ENCODE assay signal across 8 cellular contexts in the genomic region with DNA sequence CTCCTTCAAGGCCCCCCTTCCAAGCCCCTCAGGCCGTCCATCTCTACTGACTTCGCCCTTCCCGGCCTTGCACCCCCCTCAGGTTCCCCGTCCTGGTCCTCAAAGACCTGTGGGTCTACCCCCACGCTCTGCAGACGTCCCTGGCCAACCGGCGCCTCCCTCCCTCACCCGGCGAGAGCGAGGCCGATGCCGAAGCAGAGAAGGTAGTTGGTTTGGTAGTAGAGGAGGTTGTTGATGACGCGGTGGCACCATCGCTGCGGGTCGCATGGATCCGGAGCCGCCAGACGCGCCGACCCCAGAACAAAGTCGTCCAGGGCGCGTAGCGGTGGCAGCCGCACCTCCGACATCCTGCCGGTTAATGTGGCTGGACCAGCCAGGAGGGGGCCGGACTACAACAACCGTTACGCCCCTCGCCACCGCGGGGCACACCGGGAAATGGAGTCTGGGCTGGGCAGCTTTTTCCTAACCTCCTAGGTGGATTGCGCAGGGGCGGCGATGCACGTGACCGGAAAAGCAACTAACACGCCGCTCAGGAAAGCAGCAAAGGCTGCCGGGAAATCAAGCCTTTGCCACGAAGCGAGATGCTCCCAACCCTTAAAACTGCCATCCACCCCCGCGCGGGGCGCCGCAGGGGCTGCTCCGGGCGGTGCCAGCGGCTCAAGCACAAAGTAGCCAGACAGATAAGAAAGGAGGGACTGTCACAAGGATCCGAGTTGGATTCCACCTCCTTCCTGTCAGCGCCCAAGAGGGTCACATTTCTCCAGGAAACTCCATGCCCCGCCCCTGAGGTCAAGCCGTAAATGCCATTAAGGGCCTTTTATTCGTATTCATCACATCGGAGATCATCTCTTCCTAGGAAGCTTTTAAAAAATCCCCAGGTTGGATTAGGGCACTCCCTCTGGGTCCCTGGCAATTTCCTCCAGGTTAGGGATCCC. TPM values are rescaled to one million over a fixed set of nuclear protein-coding genes. Genes with fewer than 3 reads are reported as not detected.
DNase-seq lines count a peak whose midpoint lies in the region; ATAC-seq and TF ChIP-seq lines count a peak whose summit lies in the region.

A gene with protein sequence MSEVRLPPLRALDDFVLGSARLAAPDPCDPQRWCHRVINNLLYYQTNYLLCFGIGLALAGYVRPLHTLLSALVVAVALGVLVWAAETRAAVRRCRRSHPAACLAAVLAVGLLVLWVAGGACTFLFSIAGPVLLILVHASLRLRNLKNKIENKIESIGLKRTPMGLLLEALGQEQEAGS (minus strand): TSS at position 362 of the 935 bp plus-strand sequence. CDS start 15 bp downstream, at position 347.

- no peaks in the 10 kb centered on the region for H3K36me3 ChIP-seq in CD8-positive, alpha-beta T cell (ENCODE audit: insufficient read depth, low read length)

- no peaks in the 10 kb centered on the region for H3K9me3 ChIP-seq in CD8-positive, alpha-beta T cell (ENCODE audit: low read length)

- peak; percentile 74 to 93 (median 87) for DNase-seq in CD8-positive, alpha-beta T cell
- DNase-seq in HuH-7.5 (ENCODE audit: low spot score) (peak; percentile 81), RPMI7951 (ENCODE audit: low read depth) (peak; percentile 94), fibroblast of mammary gland (ENCODE audit: low read depth) (peak; percentile 89)
- peak; percentile 87 for DNase-seq in activated effector memory CD4-positive, alpha-beta T cell treated with Interleukin-2 at 50 U/mL for 16 hours
- peak; percentile 73 to 95 (median 86) for DNase-seq in naive thymus-derived CD8-positive, alpha-beta T cell
- DNase-seq in stimulated activated naive B cell treated with anti-CD40 and anti-IgM and Interleukin-4, amounts not matched to agents 10 μg/mL and 1 μg/mL and 100 μg/mL, for 72 hours: peak; percentile 84

- ATAC-seq in CD8-positive, alpha-beta T cell: peak; percentile 96
- peak; percentile 90 for ATAC-seq in GM21367 (IDR thresholded peaks at IDR 0.05; ENCODE audit: unreplicated experiment)
- ATAC-seq in naive thymus-derived CD8-positive, alpha-beta T cell: peak; percentile 94 to 95
- ATAC-seq in stimulated activated naive B cell treated with anti-CD40 and anti-IgM and Interleukin-4, amounts not matched to agents 10 μg/mL and 1 μg/mL and 100 μg/mL, for 72 hours (replicated peaks): peak; percentile 96 to 98

- peaks cover 13% of the 10 kb centered on the region for H3K4me1 ChIP-seq in CD8-positive, alpha-beta T cell (ENCODE audit: insufficient read depth, low read length)

- H3K4me1 Mint-ChIP-seq in CD8-positive, alpha-beta T cell (ENCODE audit: low read depth): peaks cover 17% of the 10 kb centered on the region
- peaks cover 13 to 28% (median 23%) of the 10 kb centered on the region in 4 donors for H3K4me1 Mint-ChIP-seq in naive thymus-derived CD8-positive, alpha-beta T cell
- H3K4me1 Mint-ChIP-seq in stimulated activated naive B cell treated with anti-CD40 and anti-IgM and Interleukin-4, amounts not matched to agents 10 μg/mL and 1 μg/mL and 100 μg/mL, for 72 hours: peaks cover 12 to 24% of the 10 kb centered on the region in 2 donors

- H3K27me3 ChIP-seq in CD8-positive, alpha-beta T cell (ENCODE audit: insufficient read depth, low read length): no peaks in the 10 kb centered on the region

- H3K27ac ChIP-seq in CD8-positive, alpha-beta T cell (ENCODE audit: low read depth, low read length): peak within 1 kb of the TSS; percentile 81

- H3K4me3 Mint-ChIP-seq in CD8-positive, alpha-beta T cell: peak within 1 kb of the TSS; percentile 79
- H3K4me3 Mint-ChIP-seq in naive thymus-derived CD8-positive, alpha-beta T cell: peak within 1 kb of the TSS; percentile 80 to 91 (median 84)
- H3K4me3 Mint-ChIP-seq in stimulated activated naive B cell treated with anti-CD40 and anti-IgM and Interleukin-4, amounts not matched to agents 10 μg/mL and 1 μg/mL and 100 μg/mL, for 72 hours: peak within 1 kb of the TSS; percentile 88 to 92

- no peaks in the 10 kb centered on the region for H3K27me3 Mint-ChIP-seq in CD8-positive, alpha-beta T cell (ENCODE audit: low read depth)
- no peaks in the 10 kb centered on the region for H3K27me3 Mint-ChIP-seq in naive thymus-derived CD8-positive, alpha-beta T cell
- H3K27me3 Mint-ChIP-seq in stimulated activated naive B cell treated with anti-CD40 and anti-IgM and Interleukin-4, amounts not matched to agents 10 μg/mL and 1 μg/mL and 100 μg/mL, for 72 hours: no peaks in the 10 kb centered on the region

- intact Hi-C loops in CD8-positive, alpha-beta T cell (cut with DNase I, micrococcal nuclease): loop anchor here (1.0 to 10.0 kb wide), 5 partner anchors 27 to 179 kb away; partner anchors contain the start of genes GPKOW (in 2 of the 2), GRIPAP1 (in 1 of the 2), PQBP1 (in 1 of the 2) and TIMM17B (in 1 of the 2)

- H3K9me3 Mint-ChIP-seq in CD8-positive, alpha-beta T cell: no peaks in the 10 kb centered on the region
- H3K9me3 Mint-ChIP-seq in naive thymus-derived CD8-positive, alpha-beta T cell: no peaks in the 10 kb centered on the region
- peaks cover 2 to 11% of the 10 kb centered on the region in 2 donors for H3K9me3 Mint-ChIP-seq in stimulated activated naive B cell treated with anti-CD40 and anti-IgM and Interleukin-4, amounts not matched to agents 10 μg/mL and 1 μg/mL and 100 μg/mL, for 72 hours

- peak within 1 kb of the TSS; percentile 76 for H3K4me3 ChIP-seq in CD8-positive, alpha-beta T cell (ENCODE audit: low read depth, low read length)
- H3K4me3 ChIP-seq in fibroblast of mammary gland (ENCODE audit: control insufficient read depth, low read depth, low read length): peak within 1 kb of the TSS; percentile 76

- CTCF ChIA-PET in CD8-positive, alpha-beta T cell (lab: Charles Lee): no interaction called here

- H3K36me3 Mint-ChIP-seq in CD8-positive, alpha-beta T cell: peaks cover 34% of the 10 kb centered on the region
- peaks cover 0 to 17% (median 0%) of the 10 kb centered on the region in 3 donors for H3K36me3 Mint-ChIP-seq in naive thymus-derived CD8-positive, alpha-beta T cell
- peaks cover 19 to 38% of the 10 kb centered on the region in 2 donors for H3K36me3 Mint-ChIP-seq in stimulated activated naive B cell treated with anti-CD40 and anti-IgM and Interleukin-4, amounts not matched to agents 10 μg/mL and 1 μg/mL and 100 μg/mL, for 72 hours

- POLR2A ChIA-PET in CD8-positive, alpha-beta T cell (lab: Charles Lee): interaction anchor here (0.9 kb wide), 1 partner anchor 21 kb away, joined by 4 read pairs; no protein-coding TSS in a partner anchor
- POLR2A ChIA-PET in naive thymus-derived CD8-positive, alpha-beta T cell (lab: Charles Lee): interaction anchor here (1.0 to 1.5 kb wide), 3 partner anchors 30 to 195 kb away, joined by 3 to 8 read pairs (median 4); partner anchors contain the start of genes GRIPAP1 and TFE3

- TF ChIP-seq CTCF in CD8-positive, alpha-beta T cell (IDR thresholded peaks at IDR 0.05): no peak
- no peak for TF ChIP-seq CTCF in fibroblast of mammary gland (conservative IDR thresholded peaks at IDR 0.05; ENCODE audit: control insufficient read depth, insufficient read depth, low read depth, low read length)

- H3K27ac Mint-ChIP-seq in CD8-positive, alpha-beta T cell: peak within 1 kb of the TSS; percentile 91
- peak within 1 kb of the TSS; percentile 63 to 97 (median 92) for H3K27ac Mint-ChIP-seq in naive thymus-derived CD8-positive, alpha-beta T cell
- peak within 1 kb of the TSS; percentile 91 for H3K27ac Mint-ChIP-seq in stimulated activated naive B cell treated with anti-CD40 and anti-IgM and Interleukin-4, amounts not matched to agents 10 μg/mL and 1 μg/mL and 100 μg/mL, for 72 hours

RNA-seq across cellular contexts. Expression of the gene that starts here (rescaled TPM):
- total RNA-seq in CD8-positive, alpha-beta T cell: 10 to 100 TPM; 16.7 to 17.5 TPM
- 19.9 and 21.1 TPM in 2 replicates for total RNA-seq in RPMI7951 (2014; rRNA removed; shearing (Covaris generic))
- 10 to 100 TPM; 22.9 to 24.6 TPM for total RNA-seq in naive thymus-derived CD8-positive, alpha-beta T cell
- 10 to 100 TPM; 39.0 to 52.9 (median 50.7) TPM for polyA plus RNA-seq in naive thymus-derived CD8-positive, alpha-beta T cell

Comparison
In these comparisons a context has a peak if more than half of its experiments do, and no peak if none do; other contexts are left out.
1. Peak in every context shown above with its lines: DNase-seq, ATAC-seq, H3K4me3 ChIP-seq and H3K27ac ChIP-seq.